20 cellular contexts compared by ENCODE assay signal in genomic region chr2:199443589-199444130, GRCh38. TPM values are rescaled to one million over a fixed set of nuclear protein-coding genes. Genes with fewer than 3 reads are reported as not detected.
A peak's percentile ranks its signal among the peaks of the same experiment; 100 is the strongest.
DNase-seq lines count a peak whose midpoint lies in the region; FAIRE-seq and TF ChIP-seq lines count a peak whose summit lies in the region.
"Had no signal": no experiment of that assay in that cellular context is flagged by ENCODE, and none has a peak within 500 bp of the region (broad histone marks: within the 10 kb centered on the region; RNA-seq: fewer than 3 reads in every experiment).

No MANE protein-coding gene starts in this region.

- H3K36me3 Mint-ChIP-seq in astrocyte (ENCODE audit: low read depth, unreplicated experiment) (no peaks in the 10 kb centered on the region), osteocyte (ENCODE audit: unreplicated experiment) (peaks cover 3% of the 10 kb centered on the region)
- H3K36me3 Mint-ChIP-seq: CD14-positive monocyte, T-cell had no signal

- H3K9me3 Mint-ChIP-seq in astrocyte (ENCODE audit: unreplicated experiment) (no peaks in the 10 kb centered on the region), osteocyte (ENCODE audit: unreplicated experiment) (no peaks in the 10 kb centered on the region)
- H3K9me3 Mint-ChIP-seq: GM23338, T-cell had no signal

- no peak for FAIRE-seq in astrocyte (lab: Jason Lieb, UNC)
- FAIRE-seq: G401.6, GM12891 had no signal

- peak overlapping the region; percentile 63 for H3K4me2 ChIP-seq in astrocyte (ENCODE audit: low read length)
- H3K4me2 ChIP-seq: GM23338 had no signal

- H3K27me3 ChIP-seq in astrocyte (ENCODE audit: insufficient read depth, low read length): no peaks in the 10 kb centered on the region
- H3K27me3 ChIP-seq in ovary: no peaks in the 10 kb centered on the region

- peaks cover 3% of the 10 kb centered on the region for H3K4me1 Mint-ChIP-seq in astrocyte (ENCODE audit: low read depth, unreplicated experiment)
- H3K4me1 Mint-ChIP-seq in osteocyte (ENCODE audit: unreplicated experiment): peaks cover 20% of the 10 kb centered on the region
- H3K4me1 Mint-ChIP-seq: CD14-positive monocyte, T-cell had no signal

- H3K27ac ChIP-seq in astrocyte (ENCODE audit: low read depth, low read length) (no peak overlapping the region), ovary (no peak overlapping the region)

- H3K36me3 ChIP-seq in astrocyte (ENCODE audit: insufficient read depth, low read length) (no peaks in the 10 kb centered on the region), ovary (no peaks in the 10 kb centered on the region)

- H3K9me3 ChIP-seq in astrocyte (ENCODE audit: insufficient read depth, low read depth, low read length) (no peaks in the 10 kb centered on the region), ovary (no peaks in the 10 kb centered on the region)

- no peak overlapping the region for H3K9ac ChIP-seq in astrocyte (ENCODE audit: low read length)

- no peak overlapping the region for H2AFZ ChIP-seq in astrocyte (ENCODE audit: low read depth, low read length)
- H2AFZ ChIP-seq: GM23338 had no signal

- H3K4me3 Mint-ChIP-seq in astrocyte (ENCODE audit: unreplicated experiment) (no peak overlapping the region), osteocyte (ENCODE audit: unreplicated experiment) (no peak overlapping the region)
- H3K4me3 Mint-ChIP-seq: GM23338, T-cell had no signal

- H3K4me1 ChIP-seq in astrocyte (ENCODE audit: insufficient read depth, low read length) (peaks cover 4% of the 10 kb centered on the region), ovary (ENCODE audit: insufficient read depth) (no peaks in the 10 kb centered on the region)

- no peak for TF ChIP-seq POLR2A in ovary (IDR thresholded peaks at IDR 0.05)

- peaks cover 61% of the 10 kb centered on the region for H3K79me2 ChIP-seq in astrocyte (ENCODE audit: insufficient read depth, low read length)

- WGBS in ovary, 3 donors: 34 to 72% (median 61%) methylated on average over 3 of the region's 3 CpGs

- DNase-seq in AG10803 (ENCODE audit: low read depth) (peak; percentile 34), M059J (ENCODE audit: low read depth) (peak; percentile 30), astrocyte (ENCODE audit: low read depth) (no peak), osteocyte (ENCODE audit: extremely low spot score, unreplicated experiment) (no peak), ovary (no peak), NCI-H187 (lab: John Stamatoyannopoulos, UW) (no peak), NCI-H2227 treated with DMSO at 0.1 percent for 48 hours (lab: John Stamatoyannopoulos, UW) (no peak)
- no peak for DNase-seq in stimulated activated CD4-positive, alpha-beta T cell treated with anti-CD3 and anti-CD28 coated beads, Interleukin-4, amount 100 ng/mL, for 24 hours
- DNase-seq: COR-L47, DMS153, Karpas-422, NCI-H1417, NCI-H2029 treated with DMSO at 0.1 percent for 48 hours, NCI-H526 treated with DMSO at 0.1 percent for 48 hours, OCI-M1, T-cell had no signal

- TF ChIP-seq CTCF in AG10803 (conservative IDR thresholded peaks at IDR 0.05; ENCODE audit: low read length) (no peak), astrocyte (IDR thresholded peaks at IDR 0.05; ENCODE audit: insufficient read depth, low read depth, low read length) (no peak), osteocyte (IDR thresholded peaks at IDR 0.05) (no peak), ovary (IDR thresholded peaks at IDR 0.05) (no peak)

- intact Hi-C loops in ovary (cut with DNase I): no loop called here

- H3K27ac Mint-ChIP-seq in astrocyte (ENCODE audit: unreplicated experiment) (no peak overlapping the region), osteocyte (ENCODE audit: unreplicated experiment) (peak overlapping the region; percentile 42)
- H3K27ac Mint-ChIP-seq: CD14-positive monocyte, GM23338, T-cell had no signal

- peaks cover 21% of the 10 kb centered on the region for H4K20me1 ChIP-seq in astrocyte (ENCODE audit: insufficient read depth, low read length)

- H3K27me3 Mint-ChIP-seq in astrocyte (ENCODE audit: low read depth, unreplicated experiment) (no peaks in the 10 kb centered on the region), osteocyte (ENCODE audit: unreplicated experiment) (no peaks in the 10 kb centered on the region)

- no peak overlapping the region for H3K4me3 ChIP-seq in AG10803 (ENCODE audit: low read length)
- H3K4me3 ChIP-seq in astrocyte (ENCODE audit: insufficient read depth, low read depth, low read length): no peak overlapping the region
- H3K4me3 ChIP-seq in ovary: no peak overlapping the region
- H3K4me3 ChIP-seq: GM23338 had no signal

- TF ChIP-seq EP300 in ovary (IDR thresholded peaks at IDR 0.05): no peak

RNA-seq across cellular contexts. Expression of gene SATB2, which starts 14.1 kb away (rescaled TPM):
- total RNA-seq in M059J (2014; rRNA removed; shearing (Covaris generic)): 7.5 and 7.8 TPM in 2 replicates
- 11.6 and 12.3 TPM in 2 replicates for total RNA-seq in astrocyte
- 11.6 and 12.8 TPM in 2 replicates for total RNA-seq in osteocyte
- 1 to 10 TPM; 1.3 to 6.3 (median 3.9) TPM for total RNA-seq in ovary
- polyA plus RNA-seq in ovary: 1 to 10 TPM in 1 of 2 donors, under 1 TPM in 1; 0.92 to 2.2 TPM

Comparison
In these comparisons a context has a peak if more than half of its experiments do, and no peak if none do; other contexts are left out.
1. DNase-seq: peak in AG10803 (single experiment) and M059J (single experiment); none in astrocyte (single experiment), osteocyte (single experiment), ovary (0 of 5), stimulated activated CD4-positive, alpha-beta T cell treated with anti-CD3 and anti-CD28 coated beads, Interleukin-4, amount 100 ng/mL, for 24 hours (single experiment), NCI-H187 (0 of 2) and NCI-H2227 treated with DMSO at 0.1 percent for 48 hours (single experiment).